Comparison of ENCODE assay signal across 1 cellular context in genomic region chr13:30422056-30422914, GRCh38.
TF ChIP-seq lines count a peak whose summit lies in the region.

TSS of gene UBE2L5 (plus strand) at chr13:30422493. CDS start at chr13:30427991, 5,498 bp downstream.

TF ChIP-seq in GM12878, 131 proteins besides CTCF, POLR2A, EP300 and RAD21 (continued from another document and continues in another):
- TF ChIP-seq ZNF592 (IDR thresholded peaks at IDR 0.05) (no peak), SKIL (IDR thresholded peaks at IDR 0.05; ENCODE audit: low read depth, poor library complexity, severe bottlenecking) (no peak), YBX1 (IDR thresholded peaks at IDR 0.05) (no peak), POU2F2 (IDR thresholded peaks at IDR 0.05; ENCODE audit: borderline replicate concordance, low read depth, low read length) (no peak), HDGF (IDR thresholded peaks at IDR 0.05) (no peak), IKZF2 (IDR thresholded peaks at IDR 0.05) (no peak), BCLAF1 (IDR thresholded peaks at IDR 0.05) (no peak), TAF1 (IDR thresholded peaks at IDR 0.05; ENCODE audit: borderline replicate concordance, low read depth, low read length) (no peak), ZBTB4 (CRISPR knock-in tag; IDR thresholded peaks at IDR 0.05) (no peak), SMARCA5 (IDR thresholded peaks at IDR 0.05) (peak; percentile 53; the same call in 1 of the 2 replicates), SRF (IDR thresholded peaks at IDR 0.05; ENCODE audit: low read depth in 2 of 2, low read length in 2 of 2) (no peak), MLLT1 (IDR thresholded peaks at IDR 0.05) (0 out of 2 replicates have a peak, but pooled peaks have one; percentile 20), SREBF1 (IDR thresholded peaks at IDR 0.05; ENCODE audit: low read length) (no peak), ZNF622 (IDR thresholded peaks at IDR 0.05) (no peak), USF2 (IDR thresholded peaks at IDR 0.05; ENCODE audit: borderline replicate concordance, low read depth, low read length) (no peak), IKZF1 (conservative IDR thresholded peaks at IDR 0.05) (peak; percentile 76), CHD2 (IDR thresholded peaks at IDR 0.05; ENCODE audit: borderline replicate concordance, low read depth, low read length) (no peak), TARDBP (IDR thresholded peaks at IDR 0.05; ENCODE audit: borderline replicate concordance) (no peak), ZNF384 (IDR thresholded peaks at IDR 0.05; ENCODE audit: borderline replicate concordance, low read depth, low read length) (no peak), JUND (IDR thresholded peaks at IDR 0.05; ENCODE audit: low read depth, low read length) (no peak), REST (IDR thresholded peaks at IDR 0.05; ENCODE audit: low read depth, low read length) (no peak), NBN (IDR thresholded peaks at IDR 0.05) (0 out of 2 replicates have a peak, but pooled peaks have one; percentile 44), CUX1 (IDR thresholded peaks at IDR 0.05; ENCODE audit: insufficient replicate concordance, low read depth, low read length) (no peak)
